In the genomic region with DNA sequence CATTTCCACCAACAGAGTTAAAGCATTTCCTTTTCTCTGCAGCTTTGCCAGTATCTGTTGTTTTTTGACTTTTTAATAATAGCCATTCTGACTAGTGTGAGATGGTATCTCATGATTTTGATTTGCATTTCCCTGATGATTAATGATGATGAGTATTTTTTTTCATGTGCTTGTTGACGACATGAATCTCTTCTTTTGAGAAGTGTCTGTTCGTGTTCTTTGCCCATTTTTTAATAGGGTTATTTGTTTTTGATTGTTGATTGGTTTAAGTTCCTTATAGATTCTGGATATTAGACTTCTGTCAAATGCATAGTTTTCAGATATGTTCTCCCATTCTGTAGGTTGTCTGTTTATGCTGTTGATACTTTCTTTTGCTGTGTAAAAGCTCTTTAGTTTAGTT, we compare ENCODE assay signal across 10 cellular contexts. TPM values are rescaled to one million over a fixed set of nuclear protein-coding genes. Genes with fewer than 3 reads are reported as not detected.
"Had no signal": no experiment of that assay in that cellular context is flagged by ENCODE, and none has a peak within 500 bp of the region (broad histone marks: within the 10 kb centered on the region; RNA-seq: fewer than 3 reads in every experiment).

No MANE protein-coding gene starts in this region.

- DNase-seq: GM23248, GOT3, H7, H9, HCEC 1CT, HFFc6 had no signal

- H3K9ac ChIP-seq: GM23248 had no signal

- H3K36me3 ChIP-seq: HAP-1 had no signal

- H3K9me3 ChIP-seq: HAP-1 had no signal

- H3K4me1 ChIP-seq: HAP-1 had no signal

- H3K4me2 ChIP-seq: GM23338 had no signal

- H3K4me3 ChIP-seq: GM23248, GM23338, HAP-1 had no signal

- FAIRE-seq: H1 had no signal

- ATAC-seq: GM23338, HCT116 had no signal

- H2AFZ ChIP-seq: GM23248, GM23338 had no signal

- H3K27ac ChIP-seq: GM23248 had no signal

RNA-seq across cellular contexts. Expression of gene PALMD, which starts 37.9 kb away (rescaled TPM):
- total RNA-seq: GM23338, H1, H7, H9, HFFc6 had no signal
- polyA plus RNA-seq: GM23338, H1 had no signal
